16 cellular contexts compared by ENCODE assay signal in genomic region chr7:142181211-142181610, GRCh38.
A peak's percentile ranks its signal among the peaks of the same experiment; 100 is the strongest.
DNase-seq lines count a peak whose midpoint lies in the region; ATAC-seq and TF ChIP-seq lines count a peak whose summit lies in the region.
"Had no signal": no experiment of that assay in that cellular context is flagged by ENCODE, and none has a peak within 500 bp of the region (broad histone marks: within the 10 kb centered on the region; RNA-seq: fewer than 3 reads in every experiment).

No MANE protein-coding gene starts in this region.

- DNase-seq in ELF-1 (ENCODE audit: low read depth, low spot score) (peak; percentile 8), WTC11 (ENCODE audit: low spot score) (no peak), mesendoderm (peak; percentile 27), NCI-H1436 treated with DMSO at 0.1 percent for 48 hours (lab: John Stamatoyannopoulos, UW) (no peak)
- DNase-seq: C1 segment of cervical spinal cord; Calu3; CD4-positive, alpha-beta memory T cell; COR-L47; DMS53; DMS79 treated with DMSO at 0.1 percent for 48 hours; GM23248; H9 had no signal

- H4K20me1 ChIP-seq in Loucy (ENCODE audit: insufficient read depth, low read length, poor library complexity, severe bottlenecking): no peaks in the 10 kb centered on the region

- no peak overlapping the region for H3K56ac ChIP-seq in mesendoderm (ENCODE audit: low read length)

- H4K5ac ChIP-seq in mesendoderm (ENCODE audit: low read length): no peak overlapping the region

- H3K4me1 Mint-ChIP-seq in WTC11: peaks cover 4% of the 10 kb centered on the region; the same call in 1 of the 2 replicates
- H3K4me1 Mint-ChIP-seq: CD4-positive, alpha-beta memory T cell; H9 had no signal

- no peak overlapping the region for H3K4ac ChIP-seq in mesendoderm (ENCODE audit: low read depth, low read length)

- CTCF ChIA-PET in WTC11 (lab: Charles Lee): interaction anchor here (0.9 to 3.2 kb wide), 8 partner anchors 15 to 207 kb away, joined by 3 to 21 read pairs (median 4); no protein-coding TSS in a partner anchor

- H3K9ac ChIP-seq in Loucy (ENCODE audit: low read depth, low read length, poor library complexity, severe bottlenecking) (no peak overlapping the region), mesendoderm (ENCODE audit: low read length) (no peak overlapping the region)
- H3K9ac ChIP-seq: GM23248 had no signal

- no peaks in the 10 kb centered on the region for H3K36me3 ChIP-seq in Loucy (ENCODE audit: insufficient read depth, low read length)
- no peaks in the 10 kb centered on the region for H3K36me3 ChIP-seq in mesendoderm (ENCODE audit: control insufficient read depth, insufficient read depth, low read length)

- H3K18ac ChIP-seq in mesendoderm (ENCODE audit: low read length): no peak overlapping the region

- H3K36me3 Mint-ChIP-seq in WTC11: no peaks in the 10 kb centered on the region
- H3K36me3 Mint-ChIP-seq: CD4-positive, alpha-beta memory T cell had no signal

- H2AK5ac ChIP-seq in mesendoderm (ENCODE audit: low read length): no peak overlapping the region

- H3K79me1 ChIP-seq in mesendoderm (ENCODE audit: low read length): no peaks in the 10 kb centered on the region

- H3K9me3 Mint-ChIP-seq in WTC11: no peaks in the 10 kb centered on the region
- H3K9me3 Mint-ChIP-seq: CD4-positive, alpha-beta memory T cell; H9 had no signal

- H2BK5ac ChIP-seq in mesendoderm (ENCODE audit: low read length): no peak overlapping the region

- POLR2A ChIA-PET in WTC11 (lab: Charles Lee): no interaction called here

- H3K9me3 ChIP-seq in Loucy (ENCODE audit: insufficient read depth, low read depth, low read length): no peaks in the 10 kb centered on the region

- H3K79me2 ChIP-seq in Loucy (ENCODE audit: insufficient read depth, low read length) (no peaks in the 10 kb centered on the region), mesendoderm (ENCODE audit: control insufficient read depth, insufficient read depth, low read length) (no peaks in the 10 kb centered on the region)

- H3K27me3 Mint-ChIP-seq in WTC11 (ENCODE audit: low read depth): no peaks in the 10 kb centered on the region

- H3F3A ChIP-seq in Loucy (ENCODE audit: low read depth): no peaks in the 10 kb centered on the region

- no CpG with 5 or more reads among the region's 2 CpGs for WGBS in mesendoderm (ENCODE audit: extremely low coverage, insufficient coverage, low lambda C conversion rate)

- peak; percentile 36 for TF ChIP-seq CTCF in Loucy (conservative IDR thresholded peaks at IDR 0.05; ENCODE audit: low read length)
- TF ChIP-seq CTCF in WTC11 (IDR thresholded peaks at IDR 0.05): no peak

- no peaks in the 10 kb centered on the region for H3K27me3 ChIP-seq in Loucy (ENCODE audit: insufficient read depth, low read length, poor library complexity, severe bottlenecking)
- H3K27me3 ChIP-seq in mesendoderm (ENCODE audit: insufficient read depth, low read length, poor library complexity): no peaks in the 10 kb centered on the region

- H3K4me1 ChIP-seq in Loucy (ENCODE audit: insufficient read depth, low read length, poor library complexity, severe bottlenecking) (no peaks in the 10 kb centered on the region), mesendoderm (ENCODE audit: control insufficient read depth, low read depth, low read length) (no peaks in the 10 kb centered on the region)

- H3K4me3 ChIP-seq in Loucy (ENCODE audit: low read length, poor library complexity, severe bottlenecking) (no peak overlapping the region), mesendoderm (ENCODE audit: low read length) (no peak overlapping the region)
- H3K4me3 ChIP-seq: GM23248 had no signal

- H3K4me3 Mint-ChIP-seq in WTC11: no peak overlapping the region
- H3K4me3 Mint-ChIP-seq: CD4-positive, alpha-beta memory T cell; H9 had no signal

- H2BK120ac ChIP-seq in mesendoderm (ENCODE audit: low read depth, low read length): no peak overlapping the region

- no peak overlapping the region for H2AFZ ChIP-seq in Loucy (ENCODE audit: low read length)
- H2AFZ ChIP-seq: GM23248 had no signal

- H2BK15ac ChIP-seq in mesendoderm (replicated peaks; ENCODE audit: low read depth): no peak overlapping the region

- ATAC-seq in WTC11 (peak; percentile 90), GM21786 (IDR thresholded peaks at IDR 0.05; ENCODE audit: unreplicated experiment) (no peak)
- no peak for ATAC-seq in activated CD4-positive, CD25-positive, alpha-beta regulatory T cell treated with anti-CD3 and anti-CD28 coated beads, Interleukin-2, amount 50 U/mL, for 24 hours
- ATAC-seq: HCT116 had no signal

- no peak overlapping the region for H3K27ac ChIP-seq in mesendoderm (ENCODE audit: low read depth, low read length)
- H3K27ac ChIP-seq: GM23248 had no signal

- H3K9me2 ChIP-seq in Loucy (replicated peaks; ENCODE audit: low read depth, low read length): no peaks in the 10 kb centered on the region

- no peak overlapping the region for H3K27ac Mint-ChIP-seq in WTC11
- H3K27ac Mint-ChIP-seq: CD4-positive, alpha-beta memory T cell; H9 had no signal

- H4K8ac ChIP-seq in mesendoderm (ENCODE audit: low read depth, low read length): no peak overlapping the region

- H3K4me2 ChIP-seq in Loucy (ENCODE audit: low read depth, low read length, poor library complexity, severe bottlenecking) (no peak overlapping the region), mesendoderm (ENCODE audit: low read length) (no peak overlapping the region)

- no peak overlapping the region for H3K23ac ChIP-seq in mesendoderm (ENCODE audit: low read length)

TF ChIP-seq in WTC11, 78 proteins besides CTCF, POLR2A, EP300 and RAD21 (continues in another document):
- TF ChIP-seq NFATC4 (CRISPR knock-in tag; IDR thresholded peaks at IDR 0.05) (no peak), GABPB1 (CRISPR knock-in tag; IDR thresholded peaks at IDR 0.05) (no peak), FOXP4 (CRISPR knock-in tag; IDR thresholded peaks at IDR 0.05) (no peak), ZNF416 (CRISPR knock-in tag; IDR thresholded peaks at IDR 0.05) (no peak), ZBTB21 (CRISPR knock-in tag; IDR thresholded peaks at IDR 0.05; ENCODE audit: borderline replicate concordance) (no peak), MAX (CRISPR knock-in tag; IDR thresholded peaks at IDR 0.05) (no peak), ARID4B (CRISPR knock-in tag; IDR thresholded peaks at IDR 0.05; ENCODE audit: borderline replicate concordance) (no peak), TP53 (CRISPR knock-in tag; IDR thresholded peaks at IDR 0.05) (no peak), ZSCAN18 (CRISPR knock-in tag; IDR thresholded peaks at IDR 0.05) (no peak)

Comparison
In these comparisons a context has a peak if more than half of its experiments do, and no peak if none do; other contexts are left out.
1. DNase-seq: peak in ELF-1 (single experiment) and mesendoderm (single experiment); none in WTC11 (single experiment) and NCI-H1436 treated with DMSO at 0.1 percent for 48 hours (single experiment).